In genomic region chr6:68635706-68636513, GRCh38 we compare ENCODE assay signal across 8 cellular contexts. TPM values are rescaled to one million over a fixed set of nuclear protein-coding genes. Genes with fewer than 3 reads are reported as not detected.
DNase-seq lines count a peak whose midpoint lies in the region; ATAC-seq and TF ChIP-seq lines count a peak whose summit lies in the region.

No MANE protein-coding gene starts in this region.

- 0 to 3% methylated on average over 10 to 24 of the region's 24 CpGs for WGBS in transverse colon (ENCODE audit: low coverage in 1 of 2), 2 donors

- TF ChIP-seq EP300 in transverse colon (IDR thresholded peaks at IDR 0.05; ENCODE audit: low read depth), result no peak

- no peak for TF ChIP-seq POLR2A in transverse colon (IDR thresholded peaks at IDR 0.05)

- intact Hi-C loops in transverse colon (cut with DNase I; ENCODE audit: low total_unique reads), result no loop called here

- H3K27me3 ChIP-seq in transverse colon, result peaks cover 59% of the 10 kb centered on the region

- H3K27ac ChIP-seq in transverse colon, result peak overlapping the region; percentile 60 to 69 (median 64)

- TF ChIP-seq CTCF in transverse colon (IDR thresholded peaks at IDR 0.05), result no peak

- in situ Hi-C loops in transverse colon (cut with MboI; ENCODE audit: low pct_ligation_motif_present in 1 of 4, low pct_unique_long_range_greater_than_20kb in 1 of 4, low sequenced_read_pairs in 3 of 4), result loop anchor here in 2 of 4 donors (25.0 kb wide), 2 partner anchors 326 to 1476 kb away; no protein-coding TSS in a partner anchor

- no peaks in the 10 kb centered on the region for H3K9me3 ChIP-seq in transverse colon

- DNase-seq in NCI-H1417 (lab: John Stamatoyannopoulos, UW) (peak; percentile 40 to 71 (median 61)), NCI-H1417 treated with DMSO at 0.1 percent for 48 hours (lab: John Stamatoyannopoulos, UW) (no peak), NCI-H2171 treated with DMSO at 0.1 percent for 48 hours (lab: John Stamatoyannopoulos, UW) (peak; percentile 43), cerebellum (ENCODE audit: low spot score) (peak; percentile 52), lung microvascular endothelial cell (ENCODE audit: low read depth in 2 of 2) (peak; percentile 6 to 10), transverse colon (no peak)

- no peaks in the 10 kb centered on the region for H3K36me3 ChIP-seq in transverse colon

- H3K4me3 ChIP-seq in transverse colon, result peak overlapping the region; percentile 43 to 59 (median 48)

- peaks cover 0 to 18% (median 13%) of the 10 kb centered on the region in 4 donors for H3K4me1 ChIP-seq in transverse colon

- ATAC-seq in GM19035 (IDR thresholded peaks at IDR 0.05; ENCODE audit: unreplicated experiment) (no peak), GM19452 (IDR thresholded peaks at IDR 0.05; ENCODE audit: unreplicated experiment) (no peak)

RNA-seq across cellular contexts. Expression of gene ADGRB3, which starts 0.8 kb away (rescaled TPM):
- total RNA-seq in cerebellum (237 TPM), lung microvascular endothelial cell (not detected in 2 replicates), transverse colon (10 to 100 TPM in 1 of 4 donors, 1 to 10 TPM in 1, under 1 TPM in 2; 0.37 to 20.5 (median 2.2) TPM)

Comparison
In these comparisons a context has a peak if more than half of its experiments do, and no peak if none do; other contexts are left out.
1. DNase-seq: peak in NCI-H1417 (3 of 3), NCI-H2171 treated with DMSO at 0.1 percent for 48 hours (single experiment), cerebellum (single experiment) and lung microvascular endothelial cell (2 of 2); none in NCI-H1417 treated with DMSO at 0.1 percent for 48 hours (single experiment) and transverse colon (single experiment).
2. RNA of gene ADGRB3, which starts 0.8 kb away (total RNA-seq): 237 TPM in cerebellum (single experiment); 0.37 to 20.5 TPM in transverse colon and not detected in lung microvascular endothelial cell; every median in the first group is over 10 times any median in the second.